Comparison of ENCODE assay signal across 22 cellular contexts in the genomic region with DNA sequence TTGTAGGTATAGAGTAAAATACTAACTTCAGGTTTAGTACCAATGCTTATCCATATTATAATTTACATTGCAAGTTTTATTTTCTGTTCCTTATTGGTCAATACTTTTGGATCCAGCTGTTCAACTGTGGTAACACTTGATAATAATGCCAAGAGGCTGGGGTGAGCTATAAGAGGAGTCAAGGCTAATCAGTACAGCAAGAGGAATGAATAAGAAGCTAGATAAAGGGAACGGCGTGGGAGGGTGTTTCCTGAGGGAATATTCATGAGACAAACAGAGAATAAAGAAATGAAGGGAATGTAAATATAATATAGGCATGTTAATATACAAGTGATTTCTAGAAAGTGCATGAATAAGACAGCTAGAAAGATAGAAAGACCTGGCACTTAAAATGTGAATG. TPM values are rescaled to one million over a fixed set of nuclear protein-coding genes. Genes with fewer than 3 reads are reported as not detected.
"Had no signal": no experiment of that assay in that cellular context is flagged by ENCODE, and none has a peak within 500 bp of the region (broad histone marks: within the 10 kb centered on the region; RNA-seq: fewer than 3 reads in every experiment).

No MANE protein-coding gene starts in this region.

- H3K27me3 ChIP-seq: gastroesophageal sphincter, right lobe of liver had no signal

- H3K36me3 ChIP-seq: gastroesophageal sphincter, right lobe of liver had no signal

- H3K27ac ChIP-seq: coronary artery, gastroesophageal sphincter, psoas muscle, right lobe of liver had no signal

- H3K9me3 ChIP-seq: gastroesophageal sphincter, psoas muscle, right lobe of liver had no signal

- DNase-seq: effector CD4-positive, alpha-beta T cell; endodermal cell; foreskin fibroblast; glutamatergic neuron; islet precursor cell; mammary epithelial cell; occipital lobe; psoas muscle; retina; right lobe of liver; stimulated activated CD4-positive, alpha-beta T cell treated with anti-CD3 and anti-CD28 coated beads, Interleukin-2, amount 100 ng/mL, for 24 hours; stimulated activated naive CD4-positive, alpha-beta T cell treated with Interleukin-2 at 50 U/mL for 16 hours; trophoblast cell had no signal

- H3K4me3 ChIP-seq: coronary artery, gastroesophageal sphincter, psoas muscle, right lobe of liver had no signal

- ATAC-seq: gastroesophageal sphincter, left lobe of liver, psoas muscle, right lobe of liver had no signal

- H3K4me1 ChIP-seq: gastroesophageal sphincter, psoas muscle, right lobe of liver had no signal

RNA-seq across cellular contexts. Expression of a gene that starts 4.1 kb away (rescaled TPM):
- total RNA-seq: dermis microvascular lymphatic vessel endothelial cell, endodermal cell, gastroesophageal sphincter, left lobe of liver, lower leg skin, mammary epithelial cell, psoas muscle, right lobe of liver had no signal
- polyA plus RNA-seq: esophagus, mammary epithelial cell, psoas muscle, thymus, urinary bladder had no signal

RNA-seq across cellular contexts. Expression of a gene that starts 26.4 kb away (rescaled TPM):
- total RNA-seq: dermis microvascular lymphatic vessel endothelial cell, left lobe of liver, lower leg skin, mammary epithelial cell, psoas muscle, right lobe of liver, skeletal muscle tissue had no signal
- polyA plus RNA-seq: esophagus, mammary epithelial cell, psoas muscle, urinary bladder had no signal

RNA-seq across cellular contexts. Expression of a gene that starts 27.9 kb away (rescaled TPM):
- total RNA-seq: dermis microvascular lymphatic vessel endothelial cell, lower leg skin, mammary epithelial cell, psoas muscle, right lobe of liver had no signal
- polyA plus RNA-seq: esophagus, mammary epithelial cell, psoas muscle had no signal

RNA-seq across cellular contexts. Expression of a gene that starts 43.1 kb away (rescaled TPM):
- total RNA-seq: dermis microvascular lymphatic vessel endothelial cell, gastroesophageal sphincter, lower leg skin, mammary epithelial cell, right lobe of liver had no signal
- polyA plus RNA-seq: esophagus, mammary epithelial cell, psoas muscle, urinary bladder had no signal

RNA-seq across cellular contexts. Expression of a gene that starts 45.7 kb away (rescaled TPM):
- total RNA-seq: dermis microvascular lymphatic vessel endothelial cell, gastroesophageal sphincter, lower leg skin, mammary epithelial cell, psoas muscle had no signal
- polyA plus RNA-seq: esophagus, mammary epithelial cell, psoas muscle, urinary bladder had no signal
